ENCODE assay signal across 1 cellular context in the genomic region with DNA sequence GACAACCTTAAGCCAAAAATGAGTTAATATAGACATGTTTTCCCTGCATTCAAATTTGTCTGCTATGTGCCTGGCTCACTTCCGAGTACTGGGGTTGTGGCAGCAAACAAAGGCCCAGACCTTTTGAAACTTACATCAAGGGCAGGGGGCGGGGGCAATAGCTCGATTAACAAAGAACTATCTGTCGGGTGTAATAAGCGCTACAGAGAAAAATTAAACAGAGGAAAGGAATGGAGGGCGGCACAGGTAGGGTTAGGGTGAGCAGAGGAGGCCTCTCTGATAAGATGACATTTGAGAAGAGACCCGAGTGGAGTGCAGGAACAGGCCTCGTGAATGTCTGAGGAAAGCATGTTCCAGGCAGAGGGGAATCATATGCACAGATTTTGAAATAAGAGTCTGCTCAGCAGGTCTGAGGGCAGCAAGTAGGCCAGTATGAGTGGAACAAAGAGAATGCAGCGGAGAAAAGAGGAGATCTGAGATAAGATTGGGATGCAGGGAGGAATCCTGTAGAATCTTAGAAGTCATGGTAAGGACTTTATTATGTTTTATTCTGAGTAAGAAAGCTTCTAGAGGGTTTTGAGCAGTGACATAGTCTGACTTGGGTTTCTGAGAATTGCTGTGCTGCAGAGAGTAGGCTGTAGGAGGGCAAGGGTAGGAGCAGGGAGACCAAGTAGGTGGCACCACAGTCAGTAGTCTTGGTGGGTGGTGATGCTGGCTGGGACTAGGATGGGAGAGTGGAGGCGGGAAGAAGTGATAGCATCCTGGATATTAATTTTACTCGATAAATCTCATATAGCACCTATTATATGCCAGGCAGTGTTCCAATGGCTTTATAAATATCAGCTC.
TF ChIP-seq lines count a peak whose summit lies in the region.

No MANE protein-coding gene starts in this region.

TF ChIP-seq in HepG2, 621 proteins besides CTCF, POLR2A, EP300 and RAD21 (continued from another document and continues in another):
- TF ChIP-seq, protein P1, sequence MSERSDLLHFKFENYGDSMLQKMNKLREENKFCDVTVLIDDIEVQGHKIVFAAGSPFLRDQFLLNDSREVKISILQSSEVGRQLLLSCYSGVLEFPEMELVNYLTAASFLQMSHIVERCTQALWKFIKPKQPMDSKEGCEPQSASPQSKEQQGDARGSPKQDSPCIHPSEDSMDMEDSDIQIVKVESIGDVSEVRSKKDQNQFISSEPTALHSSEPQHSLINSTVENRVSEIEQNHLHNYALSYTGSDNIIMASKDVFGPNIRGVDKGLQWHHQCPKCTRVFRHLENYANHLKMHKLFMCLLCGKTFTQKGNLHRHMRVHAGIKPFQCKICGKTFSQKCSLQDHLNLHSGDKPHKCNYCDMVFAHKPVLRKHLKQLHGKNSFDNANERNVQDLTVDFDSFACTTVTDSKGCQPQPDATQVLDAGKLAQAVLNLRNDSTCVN (CRISPR knock-in tag; IDR thresholded peaks at IDR 0.05; ENCODE audit: borderline replicate concordance): no peak
- TF ChIP-seq TP53 (CRISPR knock-in tag; conservative IDR thresholded peaks at IDR 0.05) (no peak), MIXL1 (CRISPR knock-in tag; IDR thresholded peaks at IDR 0.05) (peak; percentile 9; the same call in 1 of the 2 replicates), KLF11 (CRISPR knock-in tag; IDR thresholded peaks at IDR 0.05) (0 out of 2 replicates have a peak, but pooled peaks have one; percentile 17), SP5 (CRISPR knock-in tag; IDR thresholded peaks at IDR 0.05; ENCODE audit: borderline replicate concordance, low read depth) (peak; percentile 98), SOX6 (IDR thresholded peaks at IDR 0.05) (no peak), SOX6 (CRISPR knock-in tag; IDR thresholded peaks at IDR 0.05) (peak; percentile 91), SP140L (CRISPR knock-in tag; IDR thresholded peaks at IDR 0.05; ENCODE audit: borderline replicate concordance) (no peak), FOXA1 (IDR thresholded peaks at IDR 0.05) (no peak), FOXA1 (CRISPR knock-in tag; IDR thresholded peaks at IDR 0.05) (peak; percentile 54; the same call in 1 of the 2 replicates), EED (CRISPR knock-in tag; IDR thresholded peaks at IDR 0.05) (no peak), FOXP1 (IDR thresholded peaks at IDR 0.05) (no peak), FOXP1 (CRISPR knock-in tag; IDR thresholded peaks at IDR 0.05) (peak; percentile 36; the same call in 1 of the 2 replicates), FOSL2 (CRISPR knock-in tag; IDR thresholded peaks at IDR 0.05) (0 out of 2 replicates have a peak, but pooled peaks have one; percentile 27), CREB1 (IDR thresholded peaks at IDR 0.05) (no peak), CREB1 (CRISPR knock-in tag; IDR thresholded peaks at IDR 0.05) (peak; percentile 23; the same call in 1 of the 2 replicates), HDAC2 (CRISPR knock-in tag; IDR thresholded peaks at IDR 0.05) (peak; percentile 36; the same call in 1 of the 2 replicates), HOXA9 (CRISPR knock-in tag; IDR thresholded peaks at IDR 0.05; ENCODE audit: borderline replicate concordance) (no peak), ZNF781 (CRISPR knock-in tag; IDR thresholded peaks at IDR 0.05; ENCODE audit: borderline replicate concordance, not compliant biosample characterization) (no peak), NFE2 (CRISPR knock-in tag; IDR thresholded peaks at IDR 0.05) (no peak), ZNF644 (CRISPR knock-in tag; IDR thresholded peaks at IDR 0.05; ENCODE audit: low read depth) (no peak), RAD51 (IDR thresholded peaks at IDR 0.05; ENCODE audit: borderline replicate concordance) (no peak), SALL1 (CRISPR knock-in tag; IDR thresholded peaks at IDR 0.05) (peak; percentile 40), CEBPG (CRISPR knock-in tag; IDR thresholded peaks at IDR 0.05) (peak; percentile 60), KDM5A (IDR thresholded peaks at IDR 0.05; ENCODE audit: borderline replicate concordance, low read length) (no peak), ZNF350 (CRISPR knock-in tag; IDR thresholded peaks at IDR 0.05; ENCODE audit: borderline replicate concordance, low read depth) (0 out of 2 replicates have a peak, but pooled peaks have one; percentile 28), ZSCAN25 (CRISPR knock-in tag; IDR thresholded peaks at IDR 0.05) (0 out of 2 replicates have a peak, but pooled peaks have one; percentile 25)
- TF ChIP-seq, protein P2, sequence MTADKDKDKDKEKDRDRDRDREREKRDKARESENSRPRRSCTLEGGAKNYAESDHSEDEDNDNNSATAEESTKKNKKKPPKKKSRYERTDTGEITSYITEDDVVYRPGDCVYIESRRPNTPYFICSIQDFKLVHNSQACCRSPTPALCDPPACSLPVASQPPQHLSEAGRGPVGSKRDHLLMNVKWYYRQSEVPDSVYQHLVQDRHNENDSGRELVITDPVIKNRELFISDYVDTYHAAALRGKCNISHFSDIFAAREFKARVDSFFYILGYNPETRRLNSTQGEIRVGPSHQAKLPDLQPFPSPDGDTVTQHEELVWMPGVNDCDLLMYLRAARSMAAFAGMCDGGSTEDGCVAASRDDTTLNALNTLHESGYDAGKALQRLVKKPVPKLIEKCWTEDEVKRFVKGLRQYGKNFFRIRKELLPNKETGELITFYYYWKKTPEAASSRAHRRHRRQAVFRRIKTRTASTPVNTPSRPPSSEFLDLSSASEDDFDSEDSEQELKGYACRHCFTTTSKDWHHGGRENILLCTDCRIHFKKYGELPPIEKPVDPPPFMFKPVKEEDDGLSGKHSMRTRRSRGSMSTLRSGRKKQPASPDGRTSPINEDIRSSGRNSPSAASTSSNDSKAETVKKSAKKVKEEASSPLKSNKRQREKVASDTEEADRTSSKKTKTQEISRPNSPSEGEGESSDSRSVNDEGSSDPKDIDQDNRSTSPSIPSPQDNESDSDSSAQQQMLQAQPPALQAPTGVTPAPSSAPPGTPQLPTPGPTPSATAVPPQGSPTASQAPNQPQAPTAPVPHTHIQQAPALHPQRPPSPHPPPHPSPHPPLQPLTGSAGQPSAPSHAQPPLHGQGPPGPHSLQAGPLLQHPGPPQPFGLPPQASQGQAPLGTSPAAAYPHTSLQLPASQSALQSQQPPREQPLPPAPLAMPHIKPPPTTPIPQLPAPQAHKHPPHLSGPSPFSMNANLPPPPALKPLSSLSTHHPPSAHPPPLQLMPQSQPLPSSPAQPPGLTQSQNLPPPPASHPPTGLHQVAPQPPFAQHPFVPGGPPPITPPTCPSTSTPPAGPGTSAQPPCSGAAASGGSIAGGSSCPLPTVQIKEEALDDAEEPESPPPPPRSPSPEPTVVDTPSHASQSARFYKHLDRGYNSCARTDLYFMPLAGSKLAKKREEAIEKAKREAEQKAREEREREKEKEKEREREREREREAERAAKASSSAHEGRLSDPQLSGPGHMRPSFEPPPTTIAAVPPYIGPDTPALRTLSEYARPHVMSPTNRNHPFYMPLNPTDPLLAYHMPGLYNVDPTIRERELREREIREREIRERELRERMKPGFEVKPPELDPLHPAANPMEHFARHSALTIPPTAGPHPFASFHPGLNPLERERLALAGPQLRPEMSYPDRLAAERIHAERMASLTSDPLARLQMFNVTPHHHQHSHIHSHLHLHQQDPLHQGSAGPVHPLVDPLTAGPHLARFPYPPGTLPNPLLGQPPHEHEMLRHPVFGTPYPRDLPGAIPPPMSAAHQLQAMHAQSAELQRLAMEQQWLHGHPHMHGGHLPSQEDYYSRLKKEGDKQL (CRISPR knock-in tag; IDR thresholded peaks at IDR 0.05; ENCODE audit: low read depth): peak; percentile 75; the same call in 1 of the 2 replicates
- TF ChIP-seq, protein P3, sequence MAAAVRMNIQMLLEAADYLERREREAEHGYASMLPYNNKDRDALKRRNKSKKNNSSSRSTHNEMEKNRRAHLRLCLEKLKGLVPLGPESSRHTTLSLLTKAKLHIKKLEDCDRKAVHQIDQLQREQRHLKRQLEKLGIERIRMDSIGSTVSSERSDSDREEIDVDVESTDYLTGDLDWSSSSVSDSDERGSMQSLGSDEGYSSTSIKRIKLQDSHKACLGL (CRISPR knock-in tag; IDR thresholded peaks at IDR 0.05): no peak
- TF ChIP-seq, protein P4, sequence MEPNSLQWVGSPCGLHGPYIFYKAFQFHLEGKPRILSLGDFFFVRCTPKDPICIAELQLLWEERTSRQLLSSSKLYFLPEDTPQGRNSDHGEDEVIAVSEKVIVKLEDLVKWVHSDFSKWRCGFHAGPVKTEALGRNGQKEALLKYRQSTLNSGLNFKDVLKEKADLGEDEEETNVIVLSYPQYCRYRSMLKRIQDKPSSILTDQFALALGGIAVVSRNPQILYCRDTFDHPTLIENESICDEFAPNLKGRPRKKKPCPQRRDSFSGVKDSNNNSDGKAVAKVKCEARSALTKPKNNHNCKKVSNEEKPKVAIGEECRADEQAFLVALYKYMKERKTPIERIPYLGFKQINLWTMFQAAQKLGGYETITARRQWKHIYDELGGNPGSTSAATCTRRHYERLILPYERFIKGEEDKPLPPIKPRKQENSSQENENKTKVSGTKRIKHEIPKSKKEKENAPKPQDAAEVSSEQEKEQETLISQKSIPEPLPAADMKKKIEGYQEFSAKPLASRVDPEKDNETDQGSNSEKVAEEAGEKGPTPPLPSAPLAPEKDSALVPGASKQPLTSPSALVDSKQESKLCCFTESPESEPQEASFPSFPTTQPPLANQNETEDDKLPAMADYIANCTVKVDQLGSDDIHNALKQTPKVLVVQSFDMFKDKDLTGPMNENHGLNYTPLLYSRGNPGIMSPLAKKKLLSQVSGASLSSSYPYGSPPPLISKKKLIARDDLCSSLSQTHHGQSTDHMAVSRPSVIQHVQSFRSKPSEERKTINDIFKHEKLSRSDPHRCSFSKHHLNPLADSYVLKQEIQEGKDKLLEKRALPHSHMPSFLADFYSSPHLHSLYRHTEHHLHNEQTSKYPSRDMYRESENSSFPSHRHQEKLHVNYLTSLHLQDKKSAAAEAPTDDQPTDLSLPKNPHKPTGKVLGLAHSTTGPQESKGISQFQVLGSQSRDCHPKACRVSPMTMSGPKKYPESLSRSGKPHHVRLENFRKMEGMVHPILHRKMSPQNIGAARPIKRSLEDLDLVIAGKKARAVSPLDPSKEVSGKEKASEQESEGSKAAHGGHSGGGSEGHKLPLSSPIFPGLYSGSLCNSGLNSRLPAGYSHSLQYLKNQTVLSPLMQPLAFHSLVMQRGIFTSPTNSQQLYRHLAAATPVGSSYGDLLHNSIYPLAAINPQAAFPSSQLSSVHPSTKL (CRISPR knock-in tag; IDR thresholded peaks at IDR 0.05): peak; percentile 54
- TF ChIP-seq, protein P5, sequence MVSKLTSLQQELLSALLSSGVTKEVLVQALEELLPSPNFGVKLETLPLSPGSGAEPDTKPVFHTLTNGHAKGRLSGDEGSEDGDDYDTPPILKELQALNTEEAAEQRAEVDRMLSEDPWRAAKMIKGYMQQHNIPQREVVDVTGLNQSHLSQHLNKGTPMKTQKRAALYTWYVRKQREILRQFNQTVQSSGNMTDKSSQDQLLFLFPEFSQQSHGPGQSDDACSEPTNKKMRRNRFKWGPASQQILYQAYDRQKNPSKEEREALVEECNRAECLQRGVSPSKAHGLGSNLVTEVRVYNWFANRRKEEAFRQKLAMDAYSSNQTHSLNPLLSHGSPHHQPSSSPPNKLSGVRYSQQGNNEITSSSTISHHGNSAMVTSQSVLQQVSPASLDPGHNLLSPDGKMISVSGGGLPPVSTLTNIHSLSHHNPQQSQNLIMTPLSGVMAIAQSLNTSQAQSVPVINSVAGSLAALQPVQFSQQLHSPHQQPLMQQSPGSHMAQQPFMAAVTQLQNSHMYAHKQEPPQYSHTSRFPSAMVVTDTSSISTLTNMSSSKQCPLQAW (CRISPR knock-in tag; IDR thresholded peaks at IDR 0.05): 0 out of 2 replicates have a peak, but pooled peaks have one; percentile 29
- TF ChIP-seq, protein P6, sequence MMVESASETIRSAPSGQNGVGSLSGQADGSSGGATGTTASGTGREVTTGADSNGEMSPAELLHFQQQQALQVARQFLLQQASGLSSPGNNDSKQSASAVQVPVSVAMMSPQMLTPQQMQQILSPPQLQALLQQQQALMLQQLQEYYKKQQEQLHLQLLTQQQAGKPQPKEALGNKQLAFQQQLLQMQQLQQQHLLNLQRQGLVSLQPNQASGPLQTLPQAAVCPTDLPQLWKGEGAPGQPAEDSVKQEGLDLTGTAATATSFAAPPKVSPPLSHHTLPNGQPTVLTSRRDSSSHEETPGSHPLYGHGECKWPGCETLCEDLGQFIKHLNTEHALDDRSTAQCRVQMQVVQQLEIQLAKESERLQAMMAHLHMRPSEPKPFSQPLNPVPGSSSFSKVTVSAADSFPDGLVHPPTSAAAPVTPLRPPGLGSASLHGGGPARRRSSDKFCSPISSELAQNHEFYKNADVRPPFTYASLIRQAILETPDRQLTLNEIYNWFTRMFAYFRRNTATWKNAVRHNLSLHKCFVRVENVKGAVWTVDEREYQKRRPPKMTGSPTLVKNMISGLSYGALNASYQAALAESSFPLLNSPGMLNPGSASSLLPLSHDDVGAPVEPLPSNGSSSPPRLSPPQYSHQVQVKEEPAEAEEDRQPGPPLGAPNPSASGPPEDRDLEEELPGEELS (CRISPR knock-in tag; IDR thresholded peaks at IDR 0.05): peak; percentile 70
- TF ChIP-seq, protein P7, sequence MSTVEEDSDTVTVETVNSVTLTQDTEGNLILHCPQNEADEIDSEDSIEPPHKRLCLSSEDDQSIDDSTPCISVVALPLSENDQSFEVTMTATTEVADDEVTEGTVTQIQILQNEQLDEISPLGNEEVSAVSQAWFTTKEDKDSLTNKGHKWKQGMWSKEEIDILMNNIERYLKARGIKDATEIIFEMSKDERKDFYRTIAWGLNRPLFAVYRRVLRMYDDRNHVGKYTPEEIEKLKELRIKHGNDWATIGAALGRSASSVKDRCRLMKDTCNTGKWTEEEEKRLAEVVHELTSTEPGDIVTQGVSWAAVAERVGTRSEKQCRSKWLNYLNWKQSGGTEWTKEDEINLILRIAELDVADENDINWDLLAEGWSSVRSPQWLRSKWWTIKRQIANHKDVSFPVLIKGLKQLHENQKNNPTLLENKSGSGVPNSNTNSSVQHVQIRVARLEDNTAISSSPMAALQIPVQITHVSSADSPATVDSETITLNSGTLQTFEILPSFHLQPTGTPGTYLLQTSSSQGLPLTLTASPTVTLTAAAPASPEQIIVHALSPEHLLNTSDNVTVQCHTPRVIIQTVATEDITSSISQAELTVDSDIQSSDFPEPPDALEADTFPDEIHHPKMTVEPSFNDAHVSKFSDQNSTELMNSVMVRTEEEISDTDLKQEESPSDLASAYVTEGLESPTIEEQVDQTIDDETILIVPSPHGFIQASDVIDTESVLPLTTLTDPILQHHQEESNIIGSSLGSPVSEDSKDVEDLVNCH (CRISPR knock-in tag; IDR thresholded peaks at IDR 0.05): no peak
- TF ChIP-seq, protein P8, sequence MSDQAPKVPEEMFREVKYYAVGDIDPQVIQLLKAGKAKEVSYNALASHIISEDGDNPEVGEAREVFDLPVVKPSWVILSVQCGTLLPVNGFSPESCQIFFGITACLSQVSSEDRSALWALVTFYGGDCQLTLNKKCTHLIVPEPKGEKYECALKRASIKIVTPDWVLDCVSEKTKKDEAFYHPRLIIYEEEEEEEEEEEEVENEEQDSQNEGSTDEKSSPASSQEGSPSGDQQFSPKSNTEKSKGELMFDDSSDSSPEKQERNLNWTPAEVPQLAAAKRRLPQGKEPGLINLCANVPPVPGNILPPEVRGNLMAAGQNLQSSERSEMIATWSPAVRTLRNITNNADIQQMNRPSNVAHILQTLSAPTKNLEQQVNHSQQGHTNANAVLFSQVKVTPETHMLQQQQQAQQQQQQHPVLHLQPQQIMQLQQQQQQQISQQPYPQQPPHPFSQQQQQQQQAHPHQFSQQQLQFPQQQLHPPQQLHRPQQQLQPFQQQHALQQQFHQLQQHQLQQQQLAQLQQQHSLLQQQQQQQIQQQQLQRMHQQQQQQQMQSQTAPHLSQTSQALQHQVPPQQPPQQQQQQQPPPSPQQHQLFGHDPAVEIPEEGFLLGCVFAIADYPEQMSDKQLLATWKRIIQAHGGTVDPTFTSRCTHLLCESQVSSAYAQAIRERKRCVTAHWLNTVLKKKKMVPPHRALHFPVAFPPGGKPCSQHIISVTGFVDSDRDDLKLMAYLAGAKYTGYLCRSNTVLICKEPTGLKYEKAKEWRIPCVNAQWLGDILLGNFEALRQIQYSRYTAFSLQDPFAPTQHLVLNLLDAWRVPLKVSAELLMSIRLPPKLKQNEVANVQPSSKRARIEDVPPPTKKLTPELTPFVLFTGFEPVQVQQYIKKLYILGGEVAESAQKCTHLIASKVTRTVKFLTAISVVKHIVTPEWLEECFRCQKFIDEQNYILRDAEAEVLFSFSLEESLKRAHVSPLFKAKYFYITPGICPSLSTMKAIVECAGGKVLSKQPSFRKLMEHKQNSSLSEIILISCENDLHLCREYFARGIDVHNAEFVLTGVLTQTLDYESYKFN (CRISPR knock-in tag; conservative IDR thresholded peaks at IDR 0.05): peak; percentile 76
